14 cellular contexts compared by ENCODE assay signal in genomic region chr10:11397980-11398580, GRCh38.
DNase-seq lines count a peak whose midpoint lies in the region; ATAC-seq and TF ChIP-seq lines count a peak whose summit lies in the region.
"Had no signal": no experiment of that assay in that cellular context is flagged by ENCODE, and none has a peak within 500 bp of the region (broad histone marks: within the 10 kb centered on the region; RNA-seq: fewer than 3 reads in every experiment).

No MANE protein-coding gene starts in this region.

- WGBS in neuronal stem cell (ENCODE audit: extremely low coverage in 2 of 2, insufficient read length in 2 of 2, insufficient replicate concordance in 1 of 2), 2 donors, result no CpG with 5 or more reads among the region's 8 CpGs

- peak overlapping the region; percentile 42 for H3K18ac ChIP-seq in neuronal stem cell (ENCODE audit: low read length)

- peaks cover 3 to 5% of the 10 kb centered on the region in 2 donors for H3K9me3 ChIP-seq in neuronal stem cell (replicated peaks in 1 of 2; ENCODE audit: control insufficient read depth in 2 of 2, insufficient read depth in 1 of 2, low read depth in 1 of 2, low read length in 2 of 2)
- H3K9me3 ChIP-seq: esophagus muscularis mucosa, mucosa of descending colon had no signal

- peaks cover 0 to 15% (median 0%) of the 10 kb centered on the region in 3 experiments for H3K27me3 ChIP-seq in neuronal stem cell (ENCODE audit: control insufficient read depth in 3 of 3, insufficient read depth in 3 of 3, low read depth in 1 of 3, low read length in 3 of 3)
- H3K27me3 ChIP-seq: esophagus muscularis mucosa had no signal

- no peak overlapping the region for H3K4me2 ChIP-seq in neuronal stem cell (ENCODE audit: insufficient read depth, low read length, poor library complexity, severe bottlenecking)

- no peak overlapping the region for H4K91ac ChIP-seq in neuronal stem cell (ENCODE audit: low read depth, low read length, poor library complexity)

- ATAC-seq in HG03045 (IDR thresholded peaks at IDR 0.05; ENCODE audit: unreplicated experiment), result no peak
- ATAC-seq in HG02973 (IDR thresholded peaks at IDR 0.05; ENCODE audit: unreplicated experiment), result no peak
- ATAC-seq: mucosa of descending colon had no signal

- H2BK5ac ChIP-seq in neuronal stem cell (ENCODE audit: low read length), result no peak overlapping the region

- no peak overlapping the region for H3K27ac ChIP-seq in neuronal stem cell (replicated peaks; ENCODE audit: low read length)
- H3K27ac ChIP-seq: esophagus muscularis mucosa had no signal

- no peaks in the 10 kb centered on the region for H3K36me3 ChIP-seq in neuronal stem cell (replicated peaks in 1 of 2; ENCODE audit: control insufficient read depth in 2 of 2, insufficient read depth in 2 of 2, low read length in 2 of 2)
- H3K36me3 ChIP-seq: esophagus muscularis mucosa had no signal

- no peak overlapping the region for H3K9ac ChIP-seq in neuronal stem cell (ENCODE audit: low read depth, low read length, poor library complexity)

- H2BK12ac ChIP-seq in neuronal stem cell (ENCODE audit: low read length), result no peak overlapping the region

- H3K79me1 ChIP-seq in neuronal stem cell (ENCODE audit: low read depth, low read length), result no peaks in the 10 kb centered on the region

- no peak overlapping the region for H2AK5ac ChIP-seq in neuronal stem cell (ENCODE audit: low read depth, low read length)

- H3K4ac ChIP-seq in neuronal stem cell (ENCODE audit: low read length), result no peak overlapping the region

- H4K8ac ChIP-seq in neuronal stem cell (ENCODE audit: low read depth, low read length), result no peak overlapping the region

- TF ChIP-seq CTCF in fibroblast of pulmonary artery (IDR thresholded peaks at IDR 0.05; ENCODE audit: low read length, missing control alignments), result no peak

- no peak overlapping the region for H2AFZ ChIP-seq in neuronal stem cell (ENCODE audit: low read length)

- H3K4me3 ChIP-seq in fibroblast of pulmonary artery (replicated peaks; ENCODE audit: low read depth, low read length), result no peak overlapping the region
- no peak overlapping the region for H3K4me3 ChIP-seq in neuronal stem cell (ENCODE audit: low read length in 2 of 2)
- H3K4me3 ChIP-seq: esophagus muscularis mucosa, mucosa of descending colon had no signal

- no peak overlapping the region for H2BK120ac ChIP-seq in neuronal stem cell (ENCODE audit: low read depth, low read length)

- H3K4me1 ChIP-seq in neuronal stem cell (ENCODE audit: control insufficient read depth in 2 of 2, insufficient read depth in 1 of 2, low read depth in 1 of 2, low read length in 2 of 2), result peaks cover 7 to 15% of the 10 kb centered on the region in 2 donors
- H3K4me1 ChIP-seq: esophagus muscularis mucosa had no signal

- no peak overlapping the region for H3K23ac ChIP-seq in neuronal stem cell (ENCODE audit: low read depth, low read length, poor library complexity)

- no peak overlapping the region for H2BK15ac ChIP-seq in neuronal stem cell (ENCODE audit: low read length)

- H3K14ac ChIP-seq in neuronal stem cell (ENCODE audit: low read length), result peak overlapping the region; percentile 41

- DNase-seq in C1 segment of cervical spinal cord (lab: John Stamatoyannopoulos, UW) (peak in 9 of 14 donors; percentile 18 to 67 (median 55)), M059J (ENCODE audit: low read depth) (peak; percentile 11), fibroblast of pulmonary artery (ENCODE audit: low read depth) (peak; percentile 10), neuronal stem cell (ENCODE audit: low spot score) (no peak), NOMO-1 treated with DMSO at 0.1 percent for 48 hours (lab: John Stamatoyannopoulos, UW; ENCODE audit: unreplicated experiment) (no peak), SW480 (ENCODE audit: low spot score) (no peak)
- DNase-seq: mucosa of descending colon; NCI-H1092; NCI-H345; stimulated activated CD4-positive, alpha-beta T cell treated with anti-CD3 and anti-CD28 coated beads, Interleukin-2, amount 100 ng/mL, for 48 hours; stimulated activated naive CD4-positive, alpha-beta T cell had no signal

Comparison
In these comparisons a context has a peak if more than half of its experiments do, and no peak if none do; other contexts are left out.
1. DNase-seq: peak in C1 segment of cervical spinal cord (9 of 14), M059J (single experiment) and fibroblast of pulmonary artery (single experiment); none in neuronal stem cell (single experiment), NOMO-1 treated with DMSO at 0.1 percent for 48 hours (single experiment) and SW480 (single experiment).